Comparison of ENCODE assay signal across 21 cellular contexts in the genomic region with DNA sequence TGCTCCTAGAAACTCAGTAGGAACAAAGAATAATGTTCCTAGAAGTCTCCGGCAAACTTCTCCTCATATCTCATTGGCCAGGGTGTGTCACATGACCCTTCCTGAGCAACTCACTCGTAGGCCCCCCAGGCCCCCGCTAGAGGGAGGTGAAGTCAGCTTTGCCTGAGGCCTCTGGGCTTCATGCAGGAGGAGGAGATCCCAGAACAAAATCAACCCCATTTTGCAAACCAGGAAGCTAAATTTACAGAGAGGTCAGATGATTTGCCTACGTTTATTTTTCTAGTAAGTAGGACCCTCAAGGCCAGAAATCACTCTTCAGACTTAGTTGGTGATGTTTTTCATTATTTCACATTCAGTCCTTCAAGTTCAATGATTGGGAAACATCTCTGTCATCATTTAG.
A peak's percentile ranks its signal among the peaks of the same experiment; 100 is the strongest.
DNase-seq lines count a peak whose midpoint lies in the region; ATAC-seq, FAIRE-seq and TF ChIP-seq lines count a peak whose summit lies in the region.
"Had no signal": no experiment of that assay in that cellular context is flagged by ENCODE, and none has a peak within 500 bp of the region (broad histone marks: within the 10 kb centered on the region; RNA-seq: fewer than 3 reads in every experiment).

No MANE protein-coding gene starts in this region.

- H3K4me3 ChIP-seq in HepG2 (replicated peaks in 1 of 3; ENCODE audit: insufficient read depth in 1 of 3, low read depth in 2 of 3, low read length in 3 of 3): no peak overlapping the region
- no peak overlapping the region for H3K4me3 ChIP-seq in right lobe of liver
- no peak overlapping the region for H3K4me3 ChIP-seq in OCI-LY1 (ENCODE audit: low read depth, low read length, poor library complexity, severe bottlenecking)
- H3K4me3 ChIP-seq: thyroid gland had no signal

- H3K4me2 ChIP-seq in HepG2 (ENCODE audit: low read depth, low read length): no peak overlapping the region
- no peak overlapping the region for H3K4me2 ChIP-seq in OCI-LY1 (ENCODE audit: low read length)

- H2AFZ ChIP-seq in HepG2 (ENCODE audit: low read length): no peak overlapping the region
- H2AFZ ChIP-seq in OCI-LY1 (ENCODE audit: low read length): no peak overlapping the region

- H3K36me3 Mint-ChIP-seq in type B pancreatic cell: peaks cover 4% of the 10 kb centered on the region
- H3K36me3 Mint-ChIP-seq: CD4-positive, CD25-positive, alpha-beta regulatory T cell; natural killer cell treated with Interleukin-12 subunit alpha and Interleukin-12 subunit beta and Interleukin-15 and Interleukin-18, amount 100 ng/mL, for 72 hours had no signal

- in situ Hi-C loops in HepG2 (cut with HindIII; ENCODE audit: extremely low pct_ligation_motif_present, low pct_unique_long_range_greater_than_20kb): no loop called here

- H3K4me1 ChIP-seq in HepG2 (ENCODE audit: insufficient read depth, low read length) (no peaks in the 10 kb centered on the region), right lobe of liver (no peaks in the 10 kb centered on the region), OCI-LY1 (ENCODE audit: insufficient read depth, low read length, severe bottlenecking) (no peaks in the 10 kb centered on the region)

- DNase-seq in HepG2 (ENCODE audit: low spot score) (peak; percentile 44), right lobe of liver (no peak), epithelial cell of prostate (ENCODE audit: low read depth, low spot score) (no peak), type B pancreatic cell (ENCODE audit: extremely low spot score, unreplicated experiment) (no peak), cortex of kidney (lab: John Stamatoyannopoulos, UW) (no peak)
- no peak for DNase-seq in stimulated activated CD8-positive, alpha-beta memory T cell treated with anti-CD3 and anti-CD28 coated beads, Interleukin-4, amount 100 ng/mL, for 48 hours
- DNase-seq: activated CD4-positive, alpha-beta T cell treated with anti-CD3 and anti-CD28 coated beads, Interleukin-2, amount 50 U/mL, for 1 hour; activated T-cell treated with anti-CD3 and anti-CD28 coated beads, Interleukin-2, amount 50 U/mL, for 48 hours; CD4-positive, CD25-positive, alpha-beta regulatory T cell; central memory CD4-positive, alpha-beta T cell; GOT3; NCI-H2107; right cardiac atrium; stimulated activated CD4-positive, alpha-beta T cell treated with anti-CD3 and anti-CD28 coated beads, Interleukin-2, amount 100 ng/mL, for 24 hours; T1000; thyroid gland had no signal

- WGBS in HepG2 (ENCODE audit: low lambda C conversion rate): 10% methylated on average over 4 of the region's 4 CpGs
- 50% methylated on average over 1 of the region's 4 CpGs for WGBS in right lobe of liver (ENCODE audit: insufficient coverage, low coverage, low lambda C conversion rate, missing lambda C conversion rate)

- no peaks in the 10 kb centered on the region for H3K9me2 ChIP-seq in OCI-LY1 (ENCODE audit: low read depth, low read length)

- H3K27me3 ChIP-seq in HepG2 (ENCODE audit: control insufficient read depth in 1 of 2, insufficient read depth in 2 of 2, low read length in 2 of 2) (peaks cover 0 to 5% of the 10 kb centered on the region in 2 experiments; a peak in 3 of 5 replicates), right lobe of liver (no peaks in the 10 kb centered on the region), OCI-LY1 (ENCODE audit: insufficient read depth, low read length) (no peaks in the 10 kb centered on the region)
- H3K27me3 ChIP-seq: thyroid gland had no signal

- intact Hi-C loops in HepG2 (cut with micrococcal nuclease; ENCODE audit: unreplicated experiment): no loop called here
- intact Hi-C loops in right lobe of liver (cut with DNase I): no loop called here

- TF ChIP-seq RAD21 in HepG2 (CRISPR knock-in tag; IDR thresholded peaks at IDR 0.05): no peak

- H3K4me1 Mint-ChIP-seq in type B pancreatic cell (ENCODE audit: unreplicated experiment): peaks cover 22% of the 10 kb centered on the region
- H3K4me1 Mint-ChIP-seq: CD4-positive, CD25-positive, alpha-beta regulatory T cell had no signal

- H3K9me3 Mint-ChIP-seq in type B pancreatic cell: peaks cover 4% of the 10 kb centered on the region
- H3K9me3 Mint-ChIP-seq: natural killer cell treated with Interleukin-12 subunit alpha and Interleukin-12 subunit beta and Interleukin-15 and Interleukin-18, amount 100 ng/mL, for 72 hours had no signal

- TF ChIP-seq EP300 in HepG2 (IDR thresholded peaks at IDR 0.05; ENCODE audit: low read depth in 2 of 2, low read length in 2 of 2) (no peak), HepG2 (CRISPR knock-in tag; IDR thresholded peaks at IDR 0.05; ENCODE audit: borderline replicate concordance) (no peak)

- TF ChIP-seq POLR2A in HepG2 (IDR thresholded peaks at IDR 0.05; ENCODE audit: insufficient read depth in 1 of 2, low read depth in 2 of 2, low read length in 2 of 2) (no peak), right lobe of liver (IDR thresholded peaks at IDR 0.05) (no peak)

- H3K27ac Mint-ChIP-seq in type B pancreatic cell: peak overlapping the region; percentile 92
- H3K27ac Mint-ChIP-seq: CD4-positive, CD25-positive, alpha-beta regulatory T cell; natural killer cell treated with Interleukin-12 subunit alpha and Interleukin-12 subunit beta and Interleukin-15 and Interleukin-18, amount 100 ng/mL, for 72 hours had no signal

- H3K9ac ChIP-seq in HepG2 (ENCODE audit: insufficient read depth, low read depth, low read length) (no peak overlapping the region), OCI-LY1 (ENCODE audit: low read length) (no peak overlapping the region)

- peak overlapping the region; percentile 82 for H3K4me3 Mint-ChIP-seq in type B pancreatic cell
- H3K4me3 Mint-ChIP-seq: CD4-positive, CD25-positive, alpha-beta regulatory T cell; natural killer cell treated with Interleukin-12 subunit alpha and Interleukin-12 subunit beta and Interleukin-15 and Interleukin-18, amount 100 ng/mL, for 72 hours had no signal

- CTCF ChIA-PET in HepG2 (lab: Yijun Ruan, JAX; ENCODE audit: low intra/inter-chr PET ratio, low total read pairs): no interaction called here

- H3K27ac ChIP-seq in HepG2 (ENCODE audit: extremely low read length, insufficient read depth, low read length): no peak overlapping the region
- H3K27ac ChIP-seq in right lobe of liver: no peak overlapping the region
- H3K27ac ChIP-seq in OCI-LY1 (ENCODE audit: low read depth, low read length, poor library complexity, severe bottlenecking): no peak overlapping the region
- peak overlapping the region; percentile 51 for H3K27ac ChIP-seq in epithelial cell of prostate

- FAIRE-seq in HepG2 (lab: Jason Lieb, UNC): no peak
- FAIRE-seq: endometrium, frontal cortex had no signal

- H3K36me3 ChIP-seq in HepG2 (replicated peaks in 1 of 2; ENCODE audit: control insufficient read depth in 1 of 2, insufficient read depth in 2 of 2, low read length in 2 of 2): no peaks in the 10 kb centered on the region
- H3K36me3 ChIP-seq in right lobe of liver: no peaks in the 10 kb centered on the region
- no peaks in the 10 kb centered on the region for H3K36me3 ChIP-seq in OCI-LY1 (ENCODE audit: insufficient read depth, low read length)
- H3K36me3 ChIP-seq: thyroid gland had no signal

- TF ChIP-seq CTCF in HepG2 (CRISPR knock-in tag; IDR thresholded peaks at IDR 0.05): peak; percentile 45
- no peak for TF ChIP-seq CTCF in right lobe of liver (IDR thresholded peaks at IDR 0.05)
- peak; percentile 43 for TF ChIP-seq CTCF in OCI-LY1 (IDR thresholded peaks at IDR 0.05; ENCODE audit: low read length)
- peak; percentile 30 for TF ChIP-seq CTCF in type B pancreatic cell (conservative IDR thresholded peaks at IDR 0.05)

- H4K20me1 ChIP-seq in HepG2 (ENCODE audit: insufficient read depth, low read length) (no peaks in the 10 kb centered on the region), OCI-LY1 (ENCODE audit: insufficient read depth, low read length) (no peaks in the 10 kb centered on the region)

- H3K79me2 ChIP-seq in HepG2 (ENCODE audit: insufficient read depth, low read length) (no peaks in the 10 kb centered on the region), OCI-LY1 (ENCODE audit: insufficient read depth, low read length) (no peaks in the 10 kb centered on the region)

- no peaks in the 10 kb centered on the region for H3K27me3 Mint-ChIP-seq in type B pancreatic cell

- ATAC-seq in HepG2 (peak; percentile 92), right lobe of liver (no peak), HG02981 (IDR thresholded peaks at IDR 0.05; ENCODE audit: unreplicated experiment) (no peak)
- ATAC-seq: natural killer cell treated with Interleukin-12 subunit alpha and Interleukin-12 subunit beta and Interleukin-15 and Interleukin-18, amount 100 ng/mL, for 72 hours; right cardiac atrium had no signal

- no TSS peak for BruUV-seq in HepG2 (replicated peaks; lab: Mats Ljungman, UMichigan)

- H3K9me3 ChIP-seq in HepG2 (ENCODE audit: low read length) (no peaks in the 10 kb centered on the region), right lobe of liver (no peaks in the 10 kb centered on the region), OCI-LY1 (ENCODE audit: low read length) (no peaks in the 10 kb centered on the region)
- H3K9me3 ChIP-seq: thyroid gland had no signal

- POLR2A ChIA-PET in HepG2 (lab: Yijun Ruan, JAX): no interaction called here

- no peaks in the 10 kb centered on the region for H3F3A ChIP-seq in OCI-LY1 (ENCODE audit: insufficient read depth, low read length)

TF ChIP-seq in HepG2, 621 proteins besides CTCF, POLR2A, EP300 and RAD21 (continues in another document):
- TF ChIP-seq ZNF747 (CRISPR knock-in tag; IDR thresholded peaks at IDR 0.05; ENCODE audit: borderline replicate concordance) (no peak), HNRNPUL1 (IDR thresholded peaks at IDR 0.05; ENCODE audit: low read depth, low read length) (no peak), ZNF431 (CRISPR knock-in tag; IDR thresholded peaks at IDR 0.05; ENCODE audit: borderline replicate concordance, low read depth) (no peak), ZNF546 (CRISPR knock-in tag; conservative IDR thresholded peaks at IDR 0.05) (no peak), PATZ1 (CRISPR knock-in tag; IDR thresholded peaks at IDR 0.05) (peak; percentile 72), ZNF138 (CRISPR knock-in tag; IDR thresholded peaks at IDR 0.05; ENCODE audit: low read depth) (no peak), ZNF34 (CRISPR knock-in tag; IDR thresholded peaks at IDR 0.05; ENCODE audit: borderline replicate concordance) (no peak)

Comparison
In these comparisons a context has a peak if more than half of its experiments do, and no peak if none do; other contexts are left out.
1. CTCF ChIP-seq: peak in HepG2 (single experiment), OCI-LY1 (single experiment) and type B pancreatic cell (single experiment); none in right lobe of liver (0 of 4).